4 cellular contexts compared by ENCODE assay signal in genomic region chr16:70198230-70198629, GRCh38. TPM values are rescaled to one million over a fixed set of nuclear protein-coding genes. Genes with fewer than 3 reads are reported as not detected.
"Had no signal": no experiment of that assay in that cellular context is flagged by ENCODE, and none has a peak within 500 bp of the region (broad histone marks: within the 10 kb centered on the region; RNA-seq: fewer than 3 reads in every experiment).

No MANE protein-coding gene starts in this region.

RNA-seq across cellular contexts. Expression of gene CLEC18C, which starts 24.6 kb away (rescaled TPM):
- total RNA-seq: dermis blood vessel endothelial cell, endothelial cell of umbilical vein, gastroesophageal sphincter, glomerular endothelial cell had no signal
- polyA plus RNA-seq: endothelial cell of umbilical vein had no signal
